12 cellular contexts compared by ENCODE assay signal in the genomic region with DNA sequence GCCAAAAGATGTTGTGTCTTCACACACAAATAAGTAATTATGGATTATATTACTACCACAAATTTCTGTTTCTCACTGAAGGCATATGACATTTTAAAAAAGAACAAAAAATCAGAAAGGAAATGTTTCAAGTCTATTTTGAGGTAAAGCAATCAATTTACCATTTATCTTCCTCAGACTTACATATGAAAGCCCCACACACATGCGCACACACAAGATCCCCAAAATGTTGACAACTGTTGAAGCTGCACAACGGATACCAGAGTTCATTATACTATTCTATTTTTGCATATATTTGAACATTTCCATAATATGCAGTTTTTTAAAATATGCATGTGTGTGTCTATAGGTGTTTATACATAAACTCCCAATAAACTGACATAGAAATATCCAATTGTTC. TPM values are rescaled to one million over a fixed set of nuclear protein-coding genes. Genes with fewer than 3 reads are reported as not detected.
A peak's percentile ranks its signal among the peaks of the same experiment; 100 is the strongest.
DNase-seq lines count a peak whose midpoint lies in the region; ATAC-seq and TF ChIP-seq lines count a peak whose summit lies in the region.
"Had no signal": no experiment of that assay in that cellular context is flagged by ENCODE, and none has a peak within 500 bp of the region (broad histone marks: within the 10 kb centered on the region; RNA-seq: fewer than 3 reads in every experiment).

No MANE protein-coding gene starts in this region.

- no peaks in the 10 kb centered on the region for H3K9me3 Mint-ChIP-seq in activated CD4-positive, alpha-beta T cell treated with anti-CD3 and anti-CD28 coated beads, Interleukin-2, amount 10 ng/mL, durations not matched to agents 7 days and 5 days
- no peaks in the 10 kb centered on the region for H3K9me3 Mint-ChIP-seq in progenitor cell of endocrine pancreas (ENCODE audit: low read depth)
- H3K9me3 Mint-ChIP-seq: HFFc6 had no signal

- peak overlapping the region; percentile 86 for H3K4me2 ChIP-seq in OCI-LY1 (ENCODE audit: low read length)

- peaks cover 28% of the 10 kb centered on the region for H3K4me1 Mint-ChIP-seq in activated CD4-positive, alpha-beta T cell treated with anti-CD3 and anti-CD28 coated beads, Interleukin-2, amount 10 ng/mL, durations not matched to agents 7 days and 5 days
- peaks cover 26% of the 10 kb centered on the region for H3K4me1 Mint-ChIP-seq in progenitor cell of endocrine pancreas (ENCODE audit: low read depth)

- no peak overlapping the region for H2AFZ ChIP-seq in OCI-LY1 (ENCODE audit: low read length)

- H3K27me3 ChIP-seq in OCI-LY1 (ENCODE audit: insufficient read depth, low read length) (no peaks in the 10 kb centered on the region), colonic mucosa (no peaks in the 10 kb centered on the region)
- H3K27me3 ChIP-seq: foreskin keratinocyte had no signal

- DNase-seq in activated CD4-positive, alpha-beta T cell treated with anti-CD3 and anti-CD28 coated beads, Interleukin-2, amount 10 ng/mL, durations not matched to agents 7 days and 5 days = no peak
- DNase-seq in activated CD4-positive, alpha-beta T cell treated with anti-CD3 and anti-CD28 coated beads, Interleukin-2, amount 50 U/mL, for 48 hours = no peak
- DNase-seq in colonic mucosa = no peak
- DNase-seq in progenitor cell of endocrine pancreas (ENCODE audit: low spot score, unreplicated experiment) = no peak
- DNase-seq in NCI-H2029 treated with DMSO at 0.1 percent for 48 hours (lab: John Stamatoyannopoulos, UW) = no peak
- no peak for DNase-seq in cortex of kidney (lab: John Stamatoyannopoulos, UW)
- DNase-seq: HFFc6, left ventricle myocardium superior, NCI-H748 treated with DMSO at 0.1 percent for 48 hours had no signal

- no peak overlapping the region for H3K27ac Mint-ChIP-seq in activated CD4-positive, alpha-beta T cell treated with anti-CD3 and anti-CD28 coated beads, Interleukin-2, amount 10 ng/mL, durations not matched to agents 7 days and 5 days
- no peak overlapping the region for H3K27ac Mint-ChIP-seq in progenitor cell of endocrine pancreas
- H3K27ac Mint-ChIP-seq: HFFc6 had no signal

- H3F3A ChIP-seq in OCI-LY1 (ENCODE audit: insufficient read depth, low read length) = no peaks in the 10 kb centered on the region

- intact Hi-C loops in colonic mucosa (cut with DNase I) = no loop called here

- CTCF ChIA-PET in activated CD4-positive, alpha-beta T cell treated with anti-CD3 and anti-CD28 coated beads, Interleukin-2, amount 10 ng/mL, durations not matched to agents 7 days and 5 days (lab: Charles Lee) = no interaction called here

- no peaks in the 10 kb centered on the region for H3K9me2 ChIP-seq in OCI-LY1 (ENCODE audit: low read depth, low read length)

- H3K36me3 Mint-ChIP-seq in activated CD4-positive, alpha-beta T cell treated with anti-CD3 and anti-CD28 coated beads, Interleukin-2, amount 10 ng/mL, durations not matched to agents 7 days and 5 days (ENCODE audit: low read depth) = peaks cover 24% of the 10 kb centered on the region
- H3K36me3 Mint-ChIP-seq in progenitor cell of endocrine pancreas (ENCODE audit: insufficient read depth) = peaks cover 4% of the 10 kb centered on the region

- H3K9me3 ChIP-seq in OCI-LY1 (ENCODE audit: low read length) (no peaks in the 10 kb centered on the region), colonic mucosa (no peaks in the 10 kb centered on the region)

- no peak for ATAC-seq in GM21367 (IDR thresholded peaks at IDR 0.05; ENCODE audit: unreplicated experiment)
- ATAC-seq: foreskin keratinocyte, left ventricle myocardium superior had no signal

- TF ChIP-seq CTCF in OCI-LY1 (IDR thresholded peaks at IDR 0.05; ENCODE audit: low read length) (no peak), colonic mucosa (IDR thresholded peaks at IDR 0.05) (no peak), progenitor cell of endocrine pancreas (IDR thresholded peaks at IDR 0.05; ENCODE audit: unreplicated experiment) (no peak)

- peak overlapping the region; percentile 89 for H3K4me3 ChIP-seq in OCI-LY1 (ENCODE audit: low read depth, low read length, poor library complexity, severe bottlenecking)
- peak overlapping the region; percentile 78 for H3K4me3 ChIP-seq in colonic mucosa

- peaks cover 41% of the 10 kb centered on the region for H3K79me2 ChIP-seq in OCI-LY1 (ENCODE audit: insufficient read depth, low read length)

- H3K27ac ChIP-seq in OCI-LY1 (ENCODE audit: low read depth, low read length, poor library complexity, severe bottlenecking) (no peak overlapping the region), colonic mucosa (no peak overlapping the region)
- H3K27ac ChIP-seq: foreskin keratinocyte had no signal

- peaks cover 20% of the 10 kb centered on the region for H3K36me3 ChIP-seq in OCI-LY1 (ENCODE audit: insufficient read depth, low read length)
- H3K36me3 ChIP-seq in colonic mucosa = no peaks in the 10 kb centered on the region

- H3K4me1 ChIP-seq in OCI-LY1 (ENCODE audit: insufficient read depth, low read length, severe bottlenecking) = peaks cover 33% of the 10 kb centered on the region
- no peaks in the 10 kb centered on the region for H3K4me1 ChIP-seq in colonic mucosa

- peak overlapping the region; percentile 94; the same call in 1 of the 2 replicates for H3K9ac ChIP-seq in OCI-LY1 (ENCODE audit: low read length)
- no peak overlapping the region for H3K9ac ChIP-seq in colonic mucosa (ENCODE audit: low read depth in 2 of 2, low read length in 2 of 2)

- no peaks in the 10 kb centered on the region for H3K27me3 Mint-ChIP-seq in activated CD4-positive, alpha-beta T cell treated with anti-CD3 and anti-CD28 coated beads, Interleukin-2, amount 10 ng/mL, durations not matched to agents 7 days and 5 days
- H3K27me3 Mint-ChIP-seq in progenitor cell of endocrine pancreas = no peaks in the 10 kb centered on the region

- POLR2A ChIA-PET in activated CD4-positive, alpha-beta T cell treated with anti-CD3 and anti-CD28 coated beads, Interleukin-2, amount 10 ng/mL, durations not matched to agents 7 days and 5 days (lab: Charles Lee) = no interaction called here

- no peaks in the 10 kb centered on the region for H4K20me1 ChIP-seq in OCI-LY1 (ENCODE audit: insufficient read depth, low read length)

- H3K4me3 Mint-ChIP-seq in activated CD4-positive, alpha-beta T cell treated with anti-CD3 and anti-CD28 coated beads, Interleukin-2, amount 10 ng/mL, durations not matched to agents 7 days and 5 days = peak overlapping the region; percentile 100
- H3K4me3 Mint-ChIP-seq in progenitor cell of endocrine pancreas (ENCODE audit: low read depth) = peak overlapping the region; percentile 59

RNA-seq across cellular contexts. Expression of a gene that starts 2.7 kb away (rescaled TPM):
- total RNA-seq in activated CD4-positive, alpha-beta T cell treated with anti-CD3 and anti-CD28 coated beads, Interleukin-2, amount 10 ng/mL, durations not matched to agents 7 days and 5 days = 10 to 100 TPM; 44.7 to 49.6 TPM
- total RNA-seq in colonic mucosa (10 to 100 TPM; 55.5 to 77.7 TPM), progenitor cell of endocrine pancreas (95.2 and 103 TPM in 2 replicates)
